ENCODE assay signal across 8 cellular contexts in genomic region chr17:81238815-81239713, GRCh38. TPM values are rescaled to one million over a fixed set of nuclear protein-coding genes. Genes with fewer than 3 reads are reported as not detected.
DNase-seq lines count a peak whose midpoint lies in the region; ATAC-seq and TF ChIP-seq lines count a peak whose summit lies in the region.

A gene with protein sequence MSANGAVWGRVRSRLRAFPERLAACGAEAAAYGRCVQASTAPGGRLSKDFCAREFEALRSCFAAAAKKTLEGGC (plus strand): TSS chr17:81239318. CDS start chr17:81239364, 46 bp downstream.
A gene with protein sequence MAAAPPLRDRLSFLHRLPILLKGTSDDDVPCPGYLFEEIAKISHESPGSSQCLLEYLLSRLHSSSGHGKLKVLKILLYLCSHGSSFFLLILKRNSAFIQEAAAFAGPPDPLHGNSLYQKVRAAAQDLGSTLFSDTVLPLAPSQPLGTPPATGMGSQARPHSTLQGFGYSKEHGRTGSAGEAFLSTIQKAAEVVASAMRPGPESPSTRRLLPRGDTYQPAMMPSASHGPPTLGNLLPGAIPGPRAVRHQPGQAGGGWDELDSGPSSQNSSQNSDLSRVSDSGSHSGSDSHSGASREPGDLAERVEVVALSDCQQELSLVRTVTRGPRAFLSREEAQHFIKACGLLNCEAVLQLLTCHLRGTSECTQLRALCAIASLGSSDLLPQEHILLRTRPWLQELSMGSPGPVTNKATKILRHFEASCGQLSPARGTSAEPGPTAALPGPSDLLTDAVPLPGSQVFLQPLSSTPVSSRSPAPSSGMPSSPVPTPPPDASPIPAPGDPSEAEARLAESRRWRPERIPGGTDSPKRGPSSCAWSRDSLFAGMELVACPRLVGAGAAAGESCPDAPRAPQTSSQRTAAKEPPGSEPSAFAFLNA (minus strand): TSS chr17:81239055. CDS start chr17:81239033, 22 bp downstream.

- H3K27me3 ChIP-seq in gastroesophageal sphincter (no peaks in the 10 kb centered on the region), neutrophil (no peaks in the 10 kb centered on the region)

- peak within 1 kb of the TSS; percentile 87 for H3K4me3 ChIP-seq in NB4 (ENCODE audit: low read depth, low read length)
- H3K4me3 ChIP-seq in SK-N-MC: peak within 1 kb of the TSS; percentile 96
- H3K4me3 ChIP-seq in gastroesophageal sphincter: peak within 1 kb of the TSS; percentile 74 to 92
- H3K4me3 ChIP-seq in neutrophil (ENCODE audit: low read depth in 1 of 2, low read length in 1 of 2): peak within 1 kb of the TSS; percentile 94 to 99

- 0% methylated on average over 1 to 17 of the region's 100 CpGs for WGBS in gastroesophageal sphincter (ENCODE audit: low coverage in 1 of 2), 2 donors

- H3K36me3 Mint-ChIP-seq in HFFc6 (ENCODE audit: low read depth): peaks cover 4% of the 10 kb centered on the region; the same call in 1 of the 2 replicates
- H3K36me3 Mint-ChIP-seq in activated naive CD4-positive, alpha-beta T cell treated with anti-CD3 and anti-CD28 coated beads, Interleukin-2, amount 10 ng/mL, durations not matched to agents 7 days and 5 days: peaks cover 18% of the 10 kb centered on the region

- CTCF ChIA-PET in activated naive CD4-positive, alpha-beta T cell treated with anti-CD3 and anti-CD28 coated beads, Interleukin-2, amount 10 ng/mL, durations not matched to agents 7 days and 5 days (lab: Charles Lee): interaction anchor here (0.6 to 1.1 kb wide), 4 partner anchors 57 to 178 kb away, joined by 3 to 6 read pairs (median 3); no protein-coding TSS in a partner anchor

- peak within 1 kb of the TSS; percentile 93 for H3K27ac Mint-ChIP-seq in HFFc6
- H3K27ac Mint-ChIP-seq in activated naive CD4-positive, alpha-beta T cell treated with anti-CD3 and anti-CD28 coated beads, Interleukin-2, amount 10 ng/mL, durations not matched to agents 7 days and 5 days: peak within 1 kb of the TSS; percentile 92

- no peak for TF ChIP-seq CTCF in HFFc6 (IDR thresholded peaks at IDR 0.05)
- no peak for TF ChIP-seq CTCF in NB4 (IDR thresholded peaks at IDR 0.05; ENCODE audit: low read depth, low read length)
- peak in 1 of 4 experiments; percentile 28 for TF ChIP-seq CTCF in gastroesophageal sphincter (IDR thresholded peaks at IDR 0.05)
- peak; percentile 23 for TF ChIP-seq CTCF in neutrophil (IDR thresholded peaks at IDR 0.05)

- ATAC-seq in gastroesophageal sphincter: peak; percentile 98

- peaks cover 0 to 65% (median 27%) of the 10 kb centered on the region in 3 donors for H3K4me1 ChIP-seq in gastroesophageal sphincter
- H3K4me1 ChIP-seq in neutrophil (ENCODE audit: control insufficient read depth in 1 of 2, insufficient read depth in 1 of 2, low read depth in 1 of 2, low read length in 1 of 2): peaks cover 26 to 30% of the 10 kb centered on the region in 2 experiments

- peak within 1 kb of the TSS; percentile 33; the same call in 1 of the 2 replicates for H3K27ac ChIP-seq in SK-N-MC
- peak within 1 kb of the TSS; percentile 44 to 91 (median 85) for H3K27ac ChIP-seq in gastroesophageal sphincter
- peak within 1 kb of the TSS; percentile 83 for H3K27ac ChIP-seq in neutrophil
- H3K27ac ChIP-seq in substantia nigra (ENCODE audit: low read depth, low read length, poor library complexity, severe bottlenecking): peak within 1 kb of the TSS; percentile 80

- H3K9me3 Mint-ChIP-seq in HFFc6: no peaks in the 10 kb centered on the region
- no peaks in the 10 kb centered on the region for H3K9me3 Mint-ChIP-seq in activated naive CD4-positive, alpha-beta T cell treated with anti-CD3 and anti-CD28 coated beads, Interleukin-2, amount 10 ng/mL, durations not matched to agents 7 days and 5 days

- H3K27me3 Mint-ChIP-seq in HFFc6 (ENCODE audit: insufficient read depth): peaks cover 6% of the 10 kb centered on the region
- H3K27me3 Mint-ChIP-seq in activated naive CD4-positive, alpha-beta T cell treated with anti-CD3 and anti-CD28 coated beads, Interleukin-2, amount 10 ng/mL, durations not matched to agents 7 days and 5 days: no peaks in the 10 kb centered on the region

- H3K36me3 ChIP-seq in SK-N-MC (ENCODE audit: insufficient read depth, low read length) (peaks cover 4% of the 10 kb centered on the region), gastroesophageal sphincter (peaks cover 0 to 46% of the 10 kb centered on the region in 2 donors), neutrophil (peaks cover 30% of the 10 kb centered on the region)

- peaks cover 27% of the 10 kb centered on the region for H3K4me1 Mint-ChIP-seq in HFFc6 (ENCODE audit: low read depth)
- peaks cover 45% of the 10 kb centered on the region for H3K4me1 Mint-ChIP-seq in activated naive CD4-positive, alpha-beta T cell treated with anti-CD3 and anti-CD28 coated beads, Interleukin-2, amount 10 ng/mL, durations not matched to agents 7 days and 5 days

- peak within 1 kb of the TSS; percentile 88 for H3K9ac ChIP-seq in SK-N-MC (ENCODE audit: insufficient read length)

- H3K4me3 Mint-ChIP-seq in HFFc6: peak within 1 kb of the TSS; percentile 98
- peak within 1 kb of the TSS; percentile 96 for H3K4me3 Mint-ChIP-seq in activated naive CD4-positive, alpha-beta T cell treated with anti-CD3 and anti-CD28 coated beads, Interleukin-2, amount 10 ng/mL, durations not matched to agents 7 days and 5 days

- H3K9me3 ChIP-seq in SK-N-MC (ENCODE audit: low read depth, low read length): no peaks in the 10 kb centered on the region
- H3K9me3 ChIP-seq in gastroesophageal sphincter: no peaks in the 10 kb centered on the region
- no peaks in the 10 kb centered on the region for H3K9me3 ChIP-seq in neutrophil

- TF ChIP-seq POLR2A in NB4 (IDR thresholded peaks at IDR 0.05; ENCODE audit: extremely low read depth, insufficient read length) (no peak), gastroesophageal sphincter (IDR thresholded peaks at IDR 0.05) (peak; percentile 73)

- no peak for TF ChIP-seq EP300 in gastroesophageal sphincter (IDR thresholded peaks at IDR 0.05)

- DNase-seq in GM04503 (ENCODE audit: low read depth) (peak; percentile 99), HFFc6 (peak; percentile 99), NB4 (ENCODE audit: low read depth) (peak; percentile 99), SK-N-MC (ENCODE audit: low read depth, low spot score) (peak; percentile 98), substantia nigra (lab: John Stamatoyannopoulos, UW) (peak; percentile 65 to 99 (median 97))
- DNase-seq in activated naive CD4-positive, alpha-beta T cell treated with anti-CD3 and anti-CD28 coated beads, Interleukin-2, amount 10 ng/mL, durations not matched to agents 7 days and 5 days: peak; percentile 98

RNA-seq across cellular contexts. Expression of the first gene that starts in this region (rescaled TPM):
- total RNA-seq in HFFc6 (2021; fragmentation: NEBNext Ultra II Directional; extraction: Animal tissue kit (Norgen Biotek cat#: 25700)): 100 to 1,000 TPM in 1 of 6 experiments, 10 to 100 TPM in 5; 67.0 to 103 (median 87.9) TPM
- 10 to 100 TPM; 16.9 to 38.4 (median 22.3) TPM for total RNA-seq in gastroesophageal sphincter

RNA-seq across cellular contexts. Expression of the second gene that starts in this region (rescaled TPM):
- 10 to 100 TPM; 16.2 to 22.5 (median 19.0) TPM for total RNA-seq in HFFc6 (2021; fragmentation: NEBNext Ultra II Directional; extraction: Animal tissue kit (Norgen Biotek cat#: 25700))
- total RNA-seq in gastroesophageal sphincter: 10 to 100 TPM in 3 of 4 donors, 1 to 10 TPM in 1; 8.0 to 43.0 (median 23.5) TPM

Comparison
In these comparisons a context has a peak if more than half of its experiments do, and no peak if none do; other contexts are left out.
1. Peak in every context shown above with its lines: DNase-seq, ATAC-seq, H3K4me3 ChIP-seq and H3K27ac ChIP-seq.
2. H3K27ac ChIP-seq: peak in every context shown above with its lines; median percentile 85 in gastroesophageal sphincter; 83 in neutrophil; 80 in substantia nigra; 33 in SK-N-MC.